In the genomic region with DNA sequence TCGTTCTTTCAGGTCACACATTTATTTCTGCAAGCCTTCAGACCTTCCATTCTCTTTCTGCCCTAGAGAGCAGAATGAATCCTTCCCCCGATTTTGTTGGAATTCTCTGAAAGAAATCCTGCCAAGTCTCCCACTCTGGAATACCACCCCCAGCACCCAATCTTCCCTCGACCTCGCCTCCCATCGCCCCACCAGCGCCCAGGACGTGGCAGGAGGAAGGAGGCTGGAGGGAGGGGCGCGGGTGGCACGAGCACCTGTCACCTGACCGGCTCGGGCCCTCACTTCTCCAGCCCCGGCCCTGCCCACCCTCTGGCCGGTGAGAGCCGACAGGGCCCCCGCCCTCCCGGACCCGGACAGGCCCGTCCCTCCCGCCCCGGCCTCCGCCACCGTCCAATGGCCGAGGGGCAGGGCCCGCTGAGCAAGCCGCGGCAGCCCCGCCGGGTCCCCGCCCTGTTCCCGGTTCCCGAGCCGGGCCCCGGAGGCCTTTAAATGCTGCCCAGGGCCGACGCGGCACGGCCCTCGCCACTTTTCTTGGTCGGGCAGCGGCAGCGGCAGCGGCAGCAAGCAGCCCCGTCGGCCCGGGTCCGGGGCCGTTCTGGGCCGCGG, we compare ENCODE assay signal across 9 cellular contexts. TPM values are rescaled to one million over a fixed set of nuclear protein-coding genes. Genes with fewer than 3 reads are reported as not detected.
A peak's percentile ranks its signal among the peaks of the same experiment; 100 is the strongest.
DNase-seq lines count a peak whose midpoint lies in the region; ATAC-seq, FAIRE-seq and TF ChIP-seq lines count a peak whose summit lies in the region.
"Had no signal": no experiment of that assay in that cellular context is flagged by ENCODE, and none has a peak within 500 bp of the region (broad histone marks: within the 10 kb centered on the region; RNA-seq: fewer than 3 reads in every experiment).

A gene (plus strand): TSS at position 453 of the 606 bp plus-strand sequence. CDS start 384 bp downstream, outside the sequence.

- DNase-seq in CD8-positive, alpha-beta T cell: peak in 3 of 7 experiments; percentile 1 to 41 (median 12)
- DNase-seq in RKO (ENCODE audit: low spot score): peak; percentile 47
- DNase-seq in cardiac fibroblast (ENCODE audit: low read depth in 2 of 2): peak; percentile 33 to 62
- peak; percentile 6 to 19 (median 17) for DNase-seq in immature natural killer cell
- peak; percentile 87 for DNase-seq in small intestine
- DNase-seq in effector CD8-positive, alpha-beta T cell (lab: John Stamatoyannopoulos, UW): no peak

- peaks cover 9% of the 10 kb centered on the region for H3K27me3 Mint-ChIP-seq in CD8-positive, alpha-beta T cell (ENCODE audit: low read depth)
- H3K27me3 Mint-ChIP-seq in immature natural killer cell (ENCODE audit: low read depth in 3 of 3): peaks cover 8 to 17% (median 10%) of the 10 kb centered on the region in 3 donors

- no peaks in the 10 kb centered on the region for H3K9me3 Mint-ChIP-seq in CD8-positive, alpha-beta T cell
- H3K9me3 Mint-ChIP-seq in immature natural killer cell: peaks cover 0 to 2% (median 0%) of the 10 kb centered on the region in 6 donors

- no peaks in the 10 kb centered on the region for H3K9me3 ChIP-seq in CD8-positive, alpha-beta T cell (ENCODE audit: low read length)
- H3K9me3 ChIP-seq in small intestine (ENCODE audit: control insufficient read depth, low read depth): no peaks in the 10 kb centered on the region

- FAIRE-seq in small intestine (lab: Jason Lieb, UNC): no peak
- FAIRE-seq: colon had no signal

- CTCF ChIA-PET in CD8-positive, alpha-beta T cell (lab: Charles Lee): no interaction called here

- H3K36me3 ChIP-seq in CD8-positive, alpha-beta T cell (ENCODE audit: insufficient read depth, low read length): no peaks in the 10 kb centered on the region
- H3K36me3 ChIP-seq in small intestine (ENCODE audit: control insufficient read depth in 2 of 2, insufficient read depth in 2 of 2, low read length in 2 of 2): peaks cover 0 to 4% of the 10 kb centered on the region in 2 donors

- intact Hi-C loops in CD8-positive, alpha-beta T cell (cut with DNase I, micrococcal nuclease): no loop called here

- ATAC-seq in CD8-positive, alpha-beta T cell: peak; percentile 39
- ATAC-seq in GM18909 (IDR thresholded peaks at IDR 0.05; ENCODE audit: poor library complexity, unreplicated experiment): peak; percentile 62
- peak; percentile 46 for ATAC-seq in HG03108 (IDR thresholded peaks at IDR 0.05; ENCODE audit: unreplicated experiment)

- no peaks in the 10 kb centered on the region for H3K27me3 ChIP-seq in CD8-positive, alpha-beta T cell (ENCODE audit: insufficient read depth, low read length)
- no peaks in the 10 kb centered on the region for H3K27me3 ChIP-seq in small intestine (ENCODE audit: control insufficient read depth in 2 of 2, insufficient read depth in 2 of 2, low read length in 2 of 2)

- peaks cover 2% of the 10 kb centered on the region for H3K36me3 Mint-ChIP-seq in CD8-positive, alpha-beta T cell
- H3K36me3 Mint-ChIP-seq in immature natural killer cell: peaks cover 0 to 3% (median 0%) of the 10 kb centered on the region in 3 donors

- H3K4me3 Mint-ChIP-seq in CD8-positive, alpha-beta T cell: peak within 1 kb of the TSS; percentile 92
- peak within 1 kb of the TSS; percentile 81 to 91 (median 84) for H3K4me3 Mint-ChIP-seq in immature natural killer cell

- no peak within 1 kb of the TSS for H3K27ac ChIP-seq in CD8-positive, alpha-beta T cell (ENCODE audit: low read depth, low read length)
- peak within 1 kb of the TSS; percentile 97 for H3K27ac ChIP-seq in small intestine (ENCODE audit: low read depth in 1 of 2, low read length in 1 of 2)

- H3K27ac Mint-ChIP-seq in CD8-positive, alpha-beta T cell: peak within 1 kb of the TSS; percentile 71
- H3K27ac Mint-ChIP-seq in immature natural killer cell: peak within 1 kb of the TSS in 2 of 6 donors; percentile 22 to 34

- no peaks in the 10 kb centered on the region for H3K4me1 ChIP-seq in CD8-positive, alpha-beta T cell (ENCODE audit: insufficient read depth, low read length)
- no peaks in the 10 kb centered on the region for H3K4me1 ChIP-seq in small intestine (ENCODE audit: control insufficient read depth in 2 of 2, insufficient read depth in 1 of 2, low read depth in 1 of 2, low read length in 1 of 2)

- WGBS in small intestine, 3 donors: 0 to 1% (median 1%) methylated on average over 17 to 50 of the region's 50 CpGs

- no peak for TF ChIP-seq CTCF in CD8-positive, alpha-beta T cell (IDR thresholded peaks at IDR 0.05)
- no peak for TF ChIP-seq CTCF in cardiac fibroblast (IDR thresholded peaks at IDR 0.05; ENCODE audit: low read depth, low read length)

- H3K4me3 ChIP-seq in CD8-positive, alpha-beta T cell (ENCODE audit: low read depth, low read length): peak within 1 kb of the TSS; percentile 56
- H3K4me3 ChIP-seq in cardiac fibroblast (replicated peaks in 1 of 2; ENCODE audit: low read depth in 2 of 2, low read length in 2 of 2) (peak within 1 kb of the TSS; percentile 59 to 60), small intestine (ENCODE audit: low read depth in 1 of 2, low read length in 2 of 2) (peak within 1 kb of the TSS; percentile 74 to 92)

- POLR2A ChIA-PET in CD8-positive, alpha-beta T cell (lab: Charles Lee): no interaction called here

- peaks cover 8% of the 10 kb centered on the region for H3K4me1 Mint-ChIP-seq in CD8-positive, alpha-beta T cell (ENCODE audit: low read depth)
- H3K4me1 Mint-ChIP-seq in immature natural killer cell: peaks cover 6 to 19% of the 10 kb centered on the region in 2 donors

RNA-seq across cellular contexts. Expression of the gene that starts here (rescaled TPM):
- total RNA-seq in CD8-positive, alpha-beta T cell: under 1 TPM; 0.35 to 0.39 TPM
- polyA plus RNA-seq in immature natural killer cell: under 1 TPM in 2 of 3 donors, not detected in 1; 0.39 to 0.80 TPM
- polyA plus RNA-seq in small intestine: 10 to 100 TPM in 2 of 3 donors, 1 to 10 TPM in 1; 6.0 to 28.6 (median 24.8) TPM

Comparison
In these comparisons a context has a peak if more than half of its experiments do, and no peak if none do; other contexts are left out.
1. Peak in ATAC-seq and H3K4me3 ChIP-seq in CD8-positive, alpha-beta T cell; RNA of the gene not detected or under 1 TPM.
2. Peak in DNase-seq in immature natural killer cell; RNA of the gene not detected or under 1 TPM.